In the genomic region with DNA sequence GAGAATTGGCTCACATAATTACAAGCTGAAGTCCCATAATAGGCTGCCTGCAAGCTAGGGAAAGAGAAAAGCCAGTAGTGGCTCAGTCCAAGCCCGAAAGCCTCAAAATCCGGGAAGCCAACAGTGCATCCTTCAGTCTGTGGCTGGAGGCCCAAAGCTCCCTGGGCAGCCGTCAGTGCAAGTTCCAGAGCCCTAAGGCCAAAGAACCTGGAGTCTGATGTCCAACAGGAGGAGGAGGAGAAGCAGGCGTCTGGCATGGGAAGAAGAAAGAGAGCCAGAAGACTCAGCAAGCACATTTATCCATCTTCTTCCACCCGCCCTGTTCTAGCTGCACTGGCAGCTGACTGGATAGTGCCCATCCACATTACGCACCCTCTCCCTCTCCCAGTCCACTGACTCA, we compare ENCODE assay signal across 14 cellular contexts.
"Had no signal": no experiment of that assay in that cellular context is flagged by ENCODE, and none has a peak within 500 bp of the region (broad histone marks: within the 10 kb centered on the region; RNA-seq: fewer than 3 reads in every experiment).

No MANE protein-coding gene starts in this region.

- H3K27ac ChIP-seq: cardiac muscle cell, colonic mucosa, SJSA1 had no signal

- H3K36me3 ChIP-seq: cardiac muscle cell, colonic mucosa, esophagus squamous epithelium, SJSA1 had no signal

- H3K36me3 Mint-ChIP-seq: naive thymus-derived CD4-positive, alpha-beta T cell; stimulated activated memory B cell treated with anti-CD40 and anti-IgM and Interleukin-4, amounts not matched to agents 10 μg/mL and 1 μg/mL and 100 μg/mL, for 72 hours; T-cell had no signal

- H3K27ac Mint-ChIP-seq: activated CD4-positive, alpha-beta memory T cell treated with anti-CD3 and anti-CD28 coated beads, Interleukin-2, amount 10 ng/mL, durations not matched to agents 7 days and 5 days; activated naive CD8-positive, alpha-beta T cell treated with anti-CD3 and anti-CD28 coated beads, Interleukin-2, amount 10 ng/mL, durations not matched to agents 7 days and 5 days; activated T-cell treated with anti-CD3 and anti-CD28 coated beads, Interleukin-2, amount 50 U/mL, for 72 hours; naive thymus-derived CD4-positive, alpha-beta T cell; stimulated activated memory B cell treated with anti-CD40 and anti-IgM and Interleukin-4, amounts not matched to agents 10 μg/mL and 1 μg/mL and 100 μg/mL, for 72 hours; T-cell had no signal

- H3K27me3 ChIP-seq: cardiac muscle cell, colonic mucosa, esophagus squamous epithelium, SJSA1 had no signal

- H3K9me3 ChIP-seq: colonic mucosa, esophagus squamous epithelium, SJSA1 had no signal

- H3K27me3 Mint-ChIP-seq: activated CD4-positive, alpha-beta memory T cell treated with anti-CD3 and anti-CD28 coated beads, Interleukin-2, amount 10 ng/mL, durations not matched to agents 7 days and 5 days; activated naive CD8-positive, alpha-beta T cell treated with anti-CD3 and anti-CD28 coated beads, Interleukin-2, amount 10 ng/mL, durations not matched to agents 7 days and 5 days; stimulated activated memory B cell treated with anti-CD40 and anti-IgM and Interleukin-4, amounts not matched to agents 10 μg/mL and 1 μg/mL and 100 μg/mL, for 72 hours had no signal

- H3K9me3 Mint-ChIP-seq: activated CD4-positive, alpha-beta memory T cell treated with anti-CD3 and anti-CD28 coated beads, Interleukin-2, amount 10 ng/mL, durations not matched to agents 7 days and 5 days; activated T-cell treated with anti-CD3 and anti-CD28 coated beads, Interleukin-2, amount 50 U/mL, for 72 hours had no signal

- H3K4me3 ChIP-seq: cardiac muscle cell, colonic mucosa, esophagus squamous epithelium, lung, SJSA1, skin epidermis had no signal

- H3K4me3 Mint-ChIP-seq: activated CD4-positive, alpha-beta memory T cell treated with anti-CD3 and anti-CD28 coated beads, Interleukin-2, amount 10 ng/mL, durations not matched to agents 7 days and 5 days; activated naive CD8-positive, alpha-beta T cell treated with anti-CD3 and anti-CD28 coated beads, Interleukin-2, amount 10 ng/mL, durations not matched to agents 7 days and 5 days; activated T-cell treated with anti-CD3 and anti-CD28 coated beads, Interleukin-2, amount 50 U/mL, for 72 hours; naive thymus-derived CD4-positive, alpha-beta T cell; stimulated activated memory B cell treated with anti-CD40 and anti-IgM and Interleukin-4, amounts not matched to agents 10 μg/mL and 1 μg/mL and 100 μg/mL, for 72 hours; T-cell had no signal

- H3K4me1 Mint-ChIP-seq: activated CD4-positive, alpha-beta memory T cell treated with anti-CD3 and anti-CD28 coated beads, Interleukin-2, amount 10 ng/mL, durations not matched to agents 7 days and 5 days; activated naive CD8-positive, alpha-beta T cell treated with anti-CD3 and anti-CD28 coated beads, Interleukin-2, amount 10 ng/mL, durations not matched to agents 7 days and 5 days; naive thymus-derived CD4-positive, alpha-beta T cell; stimulated activated memory B cell treated with anti-CD40 and anti-IgM and Interleukin-4, amounts not matched to agents 10 μg/mL and 1 μg/mL and 100 μg/mL, for 72 hours; T-cell had no signal

- ATAC-seq: activated T-cell treated with anti-CD3 and anti-CD28 coated beads, Interleukin-2, amount 50 U/mL, for 72 hours; naive thymus-derived CD4-positive, alpha-beta T cell; stimulated activated memory B cell treated with anti-CD40 and anti-IgM and Interleukin-4, amounts not matched to agents 10 μg/mL and 1 μg/mL and 100 μg/mL, for 72 hours; T-cell had no signal

- DNase-seq: activated CD4-positive, alpha-beta memory T cell treated with anti-CD3 and anti-CD28 coated beads, Interleukin-2, amount 10 ng/mL, durations not matched to agents 7 days and 5 days; activated CD8-positive, alpha-beta memory T cell treated with anti-CD3 and anti-CD28 coated beads, Interleukin-2, amount 50 U/mL, for 4 hours; activated naive CD8-positive, alpha-beta T cell treated with anti-CD3 and anti-CD28 coated beads, Interleukin-2, amount 10 ng/mL, durations not matched to agents 7 days and 5 days; activated T-cell treated with anti-CD3 and anti-CD28 coated beads, Interleukin-2, amount 50 U/mL, for 72 hours; colonic mucosa; esophagus squamous epithelium; naive thymus-derived CD4-positive, alpha-beta T cell; T-cell; T1000 had no signal

- H3K4me1 ChIP-seq: colonic mucosa had no signal
